In genomic region chr12:12723147-12723680, GRCh38 we compare ENCODE assay signal across 8 cellular contexts. TPM values are rescaled to one million over a fixed set of nuclear protein-coding genes. Genes with fewer than 3 reads are reported as not detected.
DNase-seq lines count a peak whose midpoint lies in the region; ATAC-seq and TF ChIP-seq lines count a peak whose summit lies in the region.

No MANE protein-coding gene starts in this region.

- H3K9me3 ChIP-seq in heart right ventricle = no peaks in the 10 kb centered on the region
- no peaks in the 10 kb centered on the region for H3K9me3 ChIP-seq in iPS-18a (ENCODE audit: control insufficient read depth, low read depth, low read length)
- H3K9me3 ChIP-seq in stomach smooth muscle (ENCODE audit: control insufficient read depth in 2 of 2, low read length in 2 of 2) = no peaks in the 10 kb centered on the region

- H3K27me3 Mint-ChIP-seq in activated CD8-positive, alpha-beta T cell treated with anti-CD3 and anti-CD28 coated beads for 36 hours = no peaks in the 10 kb centered on the region

- H3K4me1 Mint-ChIP-seq in activated CD8-positive, alpha-beta T cell treated with anti-CD3 and anti-CD28 coated beads for 36 hours (ENCODE audit: low read depth) = peaks cover 36% of the 10 kb centered on the region

- H3K4me3 ChIP-seq in heart right ventricle (peak overlapping the region; percentile 42 to 90 (median 77)), iPS-18a (ENCODE audit: low read length) (peak overlapping the region; percentile 89), stomach smooth muscle (ENCODE audit: low read length in 2 of 2) (peak overlapping the region; percentile 86 to 92)

- POLR2A ChIA-PET in activated CD8-positive, alpha-beta T cell treated with anti-CD3 and anti-CD28 coated beads for 36 hours (lab: Charles Lee) = interaction anchor here (0.6 to 7.2 kb wide), 9 partner anchors 8 to 1006 kb away, joined by 3 to 101 read pairs (median 5); partner anchors contain the start of genes BORCS5, CDKN1B and GPR19

- peaks cover 3 to 66% (median 55%) of the 10 kb centered on the region in 9 donors for H3K4me1 ChIP-seq in heart right ventricle
- H3K4me1 ChIP-seq in iPS-18a (ENCODE audit: control insufficient read depth, low read depth, low read length) = peaks cover 25% of the 10 kb centered on the region
- H3K4me1 ChIP-seq in stomach smooth muscle (ENCODE audit: control insufficient read depth, insufficient read depth, low read length) = peaks cover 19% of the 10 kb centered on the region

- H3K9me3 Mint-ChIP-seq in activated CD8-positive, alpha-beta T cell treated with anti-CD3 and anti-CD28 coated beads for 36 hours = no peaks in the 10 kb centered on the region

- CTCF ChIA-PET in activated CD8-positive, alpha-beta T cell treated with anti-CD3 and anti-CD28 coated beads for 36 hours (lab: Charles Lee) = interaction anchor here (1.7 to 2.8 kb wide), 2 partner anchors 9 to 14 kb away, joined by 3 to 11 read pairs; no protein-coding TSS in a partner anchor

- H3K36me3 ChIP-seq in heart right ventricle = peaks cover 0 to 38% (median 20%) of the 10 kb centered on the region in 9 donors
- H3K36me3 ChIP-seq in iPS-18a (ENCODE audit: control insufficient read depth, low read depth, low read length) = peaks cover 20% of the 10 kb centered on the region
- H3K36me3 ChIP-seq in stomach smooth muscle (ENCODE audit: control insufficient read depth in 2 of 2, insufficient read depth in 2 of 2, low read length in 2 of 2) = peaks cover 3 to 8% of the 10 kb centered on the region in 2 donors

- H3K36me3 Mint-ChIP-seq in activated CD8-positive, alpha-beta T cell treated with anti-CD3 and anti-CD28 coated beads for 36 hours (ENCODE audit: low read depth) = peaks cover 72% of the 10 kb centered on the region

- H3K27ac ChIP-seq in heart right ventricle (peak overlapping the region; percentile 95 to 100 (median 98)), iPS-18a (ENCODE audit: low read length) (no peak overlapping the region), stomach smooth muscle (ENCODE audit: low read length) (peak overlapping the region; percentile 86)

- ATAC-seq in heart right ventricle (no peak), Right ventricle myocardium superior (ENCODE audit: poor library complexity) (no peak), HG03045 (IDR thresholded peaks at IDR 0.05; ENCODE audit: unreplicated experiment) (no peak)
- no peak for ATAC-seq in activated CD8-positive, alpha-beta T cell treated with anti-CD3 and anti-CD28 coated beads for 36 hours

- peak overlapping the region; percentile 98 for H3K27ac Mint-ChIP-seq in activated CD8-positive, alpha-beta T cell treated with anti-CD3 and anti-CD28 coated beads for 36 hours

- no peak for TF ChIP-seq CTCF in heart right ventricle (IDR thresholded peaks at IDR 0.05)
- no peak for TF ChIP-seq CTCF in activated CD8-positive, alpha-beta T cell treated with anti-CD3 and anti-CD28 coated beads for 36 hours (IDR thresholded peaks at IDR 0.05)

- 21 to 26% methylated on average over 11 of the region's 11 CpGs for WGBS in heart right ventricle, 2 donors

- H3K9ac ChIP-seq in iPS-18a (ENCODE audit: low read length) (peak overlapping the region; percentile 78), stomach smooth muscle (ENCODE audit: low read length in 2 of 2) (peak overlapping the region; percentile 70 to 74)

- H3K4me3 Mint-ChIP-seq in activated CD8-positive, alpha-beta T cell treated with anti-CD3 and anti-CD28 coated beads for 36 hours = peak overlapping the region; percentile 86

- intact Hi-C loops in heart right ventricle (cut with DNase I) = loop anchor here in 1 of 10 donors (5.0 kb wide), 1 partner anchor 64 kb away; the partner anchor contains the start of gene APOLD1
- intact Hi-C loops in Right ventricle myocardium superior (cut with DNase I) = no loop called here
- intact Hi-C loops in activated CD8-positive, alpha-beta T cell treated with anti-CD3 and anti-CD28 coated beads for 36 hours (cut with micrococcal nuclease) = no loop called here

- DNase-seq in heart right ventricle = no peak
- no peak for DNase-seq in Right ventricle myocardium superior
- DNase-seq in activated CD8-positive, alpha-beta T cell treated with anti-CD3 and anti-CD28 coated beads for 36 hours = no peak
- DNase-seq in amniotic stem cell (lab: John Stamatoyannopoulos, UW) = no peak
- no peak for DNase-seq in retina

- H3K27me3 ChIP-seq in heart right ventricle = no peaks in the 10 kb centered on the region
- peaks cover 81% of the 10 kb centered on the region for H3K27me3 ChIP-seq in iPS-18a (ENCODE audit: control insufficient read depth, insufficient read depth, low read length)
- H3K27me3 ChIP-seq in stomach smooth muscle (ENCODE audit: control insufficient read depth in 1 of 2, insufficient read depth in 2 of 2, low read length in 2 of 2) = no peaks in the 10 kb centered on the region

RNA-seq across cellular contexts. Expression of gene CDKN1B, which starts 6.0 kb away (rescaled TPM):
- 10 to 100 TPM; 26.3 to 56.2 (median 39.2) TPM for total RNA-seq in heart right ventricle
- polyA plus RNA-seq in heart right ventricle = 10 to 100 TPM; 20.8 to 21.7 TPM
- 37.5 TPM for total RNA-seq in Right ventricle myocardium superior
- total RNA-seq in activated CD8-positive, alpha-beta T cell treated with anti-CD3 and anti-CD28 coated beads for 36 hours = 10 to 100 TPM; 39.9 to 40.8 TPM

RNA-seq across cellular contexts. Expression of gene GPR19, which starts 27.2 kb away (rescaled TPM):
- total RNA-seq in heart right ventricle (under 1 TPM in 1 of 10 donors, not detected in 9; 0.56 TPM), Right ventricle myocardium superior (not detected)
- polyA plus RNA-seq in heart right ventricle = under 1 TPM; 0.09 to 0.15 TPM
- total RNA-seq in activated CD8-positive, alpha-beta T cell treated with anti-CD3 and anti-CD28 coated beads for 36 hours = 10 to 100 TPM; 17.3 to 17.6 TPM

Comparison
In these comparisons a context has a peak if more than half of its experiments do, and no peak if none do; other contexts are left out.
1. RNA of gene GPR19, which starts 27.2 kb away (total RNA-seq): 17.3 to 17.6 TPM in activated CD8-positive, alpha-beta T cell treated with anti-CD3 and anti-CD28 coated beads for 36 hours; 0.56 TPM in heart right ventricle and not detected in Right ventricle myocardium superior (single experiment); every median in the first group is over 10 times any median in the second.
2. Peak in every context shown above with its lines, with median percentiles within 50 percentile points of each other: H3K4me3 ChIP-seq.